ENCODE assay signal across 24 cellular contexts in genomic region chr12:48631071-48631470, GRCh38.
"Had no signal": no experiment of that assay in that cellular context is flagged by ENCODE, and none has a peak within 500 bp of the region (broad histone marks: within the 10 kb centered on the region; RNA-seq: fewer than 3 reads in every experiment).

No MANE protein-coding gene starts in this region.

- H3K36me3 Mint-ChIP-seq: activated naive CD4-positive, alpha-beta T cell treated with anti-CD3 and anti-CD28 coated beads, Interleukin-2, amount 50 U/mL, for 72 hours; WTC11 had no signal

- H3K27ac Mint-ChIP-seq: activated CD8-positive, alpha-beta T cell treated with anti-CD3 and anti-CD28 coated beads, Interleukin-2, amount 10 ng/mL, durations not matched to agents 7 days and 5 days; activated naive CD4-positive, alpha-beta T cell treated with anti-CD3 and anti-CD28 coated beads, Interleukin-2, amount 50 U/mL, for 72 hours; activated naive CD8-positive, alpha-beta T cell treated with anti-CD3 and anti-CD28 coated beads, Interleukin-2, amount 50 U/mL, for 24 hours; activated T-helper 1 cell treated with anti-CD3 and anti-CD28 coated beads, Interleukin-12 subunit alpha, Interleukin-12 subunit beta, Interleukin-2, Interleukin-4 antibody, amounts not matched to agents 30 ng/mL and 10 ng/mL and 1 ng/mL, durations not matched to agents 14 hours and 24 hours and 36 hours; T-helper 1 cell treated with Interleukin-12 subunit alpha and Interleukin-12 subunit beta and Interleukin-4 antibody, amounts not matched to agents 30 μg/mL and 1 μg/mL, for 36 hours; WTC11 had no signal

- ATAC-seq: activated CD8-positive, alpha-beta T cell treated with anti-CD3 and anti-CD28 coated beads, Interleukin-2, amount 10 ng/mL, durations not matched to agents 7 days and 5 days; activated naive CD4-positive, alpha-beta T cell treated with anti-CD3 and anti-CD28 coated beads, Interleukin-2, amount 50 U/mL, for 72 hours; activated naive CD8-positive, alpha-beta T cell treated with anti-CD3 and anti-CD28 coated beads, Interleukin-2, amount 50 U/mL, for 24 hours; WTC11 had no signal

- H3K4me1 Mint-ChIP-seq: activated naive CD8-positive, alpha-beta T cell treated with anti-CD3 and anti-CD28 coated beads, Interleukin-2, amount 50 U/mL, for 24 hours had no signal

- DNase-seq: activated CD4-positive, alpha-beta T cell treated with anti-CD3 and anti-CD28 coated beads for 48 hours; activated CD4-positive, alpha-beta T cell treated with anti-CD3 and anti-CD28 coated beads, Interleukin-2, amount 50 U/mL, for 4 hours; activated CD4-positive, CD25-positive, alpha-beta regulatory T cell treated with anti-CD3 and anti-CD28 coated beads, Interleukin-2, amount 50 U/mL, for 72 hours; activated CD8-positive, alpha-beta memory T cell treated with anti-CD3 and anti-CD28 coated beads, Interleukin-2, amount 50 U/mL, for 48 hours; activated CD8-positive, alpha-beta T cell treated with anti-CD3 and anti-CD28 coated beads, Interleukin-2, amount 10 ng/mL, durations not matched to agents 7 days and 5 days; activated effector memory CD4-positive, alpha-beta T cell treated with Interleukin-2 at 50 U/mL for 16 hours; activated naive CD4-positive, alpha-beta T cell; activated naive CD8-positive, alpha-beta T cell treated with anti-CD3 and anti-CD28 coated beads, Interleukin-2, amount 50 U/mL, for 24 hours; activated T-cell treated with anti-CD3 and anti-CD28 coated beads, Interleukin-2, amount 50 U/mL, for 1 hour; amniotic stem cell; brain microvascular endothelial cell; MM.1S; NCI-H1105; NCI-H1436; NCI-H1694 treated with DMSO at 0.1 percent for 48 hours; NCI-H2029 treated with DMSO at 0.1 percent for 48 hours; NCI-H446; NCI-H524; SHP77 treated with DMSO at 0.1 percent for 48 hours had no signal

- H3K9me3 Mint-ChIP-seq: activated naive CD4-positive, alpha-beta T cell treated with anti-CD3 and anti-CD28 coated beads, Interleukin-2, amount 50 U/mL, for 72 hours; activated naive CD8-positive, alpha-beta T cell treated with anti-CD3 and anti-CD28 coated beads, Interleukin-2, amount 50 U/mL, for 24 hours; activated T-helper 1 cell treated with anti-CD3 and anti-CD28 coated beads, Interleukin-12 subunit alpha, Interleukin-12 subunit beta, Interleukin-2, Interleukin-4 antibody, amounts not matched to agents 30 ng/mL and 10 ng/mL and 1 ng/mL, durations not matched to agents 14 hours and 24 hours and 36 hours; T-helper 1 cell treated with Interleukin-12 subunit alpha and Interleukin-12 subunit beta and Interleukin-4 antibody, amounts not matched to agents 30 μg/mL and 1 μg/mL, for 36 hours; WTC11 had no signal

- H3K4me3 Mint-ChIP-seq: activated CD8-positive, alpha-beta T cell treated with anti-CD3 and anti-CD28 coated beads, Interleukin-2, amount 10 ng/mL, durations not matched to agents 7 days and 5 days; activated naive CD8-positive, alpha-beta T cell treated with anti-CD3 and anti-CD28 coated beads, Interleukin-2, amount 50 U/mL, for 24 hours; activated T-helper 1 cell treated with anti-CD3 and anti-CD28 coated beads, Interleukin-12 subunit alpha, Interleukin-12 subunit beta, Interleukin-2, Interleukin-4 antibody, amounts not matched to agents 30 ng/mL and 10 ng/mL and 1 ng/mL, durations not matched to agents 14 hours and 24 hours and 36 hours; T-helper 1 cell treated with Interleukin-12 subunit alpha and Interleukin-12 subunit beta and Interleukin-4 antibody, amounts not matched to agents 30 μg/mL and 1 μg/mL, for 36 hours; WTC11 had no signal

- H3K4me3 ChIP-seq: cardiac muscle cell had no signal
